19 cellular contexts compared by ENCODE assay signal in the genomic region with DNA sequence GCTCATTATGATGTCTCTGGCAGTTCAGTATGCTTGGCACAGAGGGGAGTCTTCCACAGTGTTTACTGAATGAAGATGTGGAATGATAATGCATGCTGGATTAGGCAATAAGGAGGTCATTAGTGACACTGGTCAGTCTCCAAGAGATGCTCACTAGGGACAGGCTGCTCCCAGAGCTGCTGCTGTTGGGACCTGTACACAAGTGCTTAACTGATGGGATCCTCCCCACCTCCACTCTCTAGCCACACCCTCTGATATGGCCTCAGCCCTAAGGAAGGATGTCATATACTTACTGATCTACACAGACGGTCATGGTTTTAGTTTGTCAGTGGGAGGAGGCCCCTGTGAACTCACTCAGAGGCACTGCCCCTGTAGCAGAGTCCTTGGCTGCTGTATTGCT.
DNase-seq lines count a peak whose midpoint lies in the region; ATAC-seq, FAIRE-seq and TF ChIP-seq lines count a peak whose summit lies in the region.
"Had no signal": no experiment of that assay in that cellular context is flagged by ENCODE, and none has a peak within 500 bp of the region (broad histone marks: within the 10 kb centered on the region; RNA-seq: fewer than 3 reads in every experiment).

No MANE protein-coding gene starts in this region.

- no peaks in the 10 kb centered on the region for H3K9me1 ChIP-seq in K562 (ENCODE audit: control insufficient read depth, insufficient read depth, low read length)

- peaks cover 3% of the 10 kb centered on the region for H3K27me3 Mint-ChIP-seq in stimulated activated naive CD8-positive, alpha-beta T cell treated with anti-CD3 and anti-CD28 coated beads, Interleukin-15, amount 100 ng/mL, for 72 hours
- H3K27me3 Mint-ChIP-seq: B cell; CD4-positive, alpha-beta T cell had no signal

- no peak for TF ChIP-seq POLR2A in K562 (conservative IDR thresholded peaks at IDR 0.05)
- TF ChIP-seq POLR2A in right lobe of liver (IDR thresholded peaks at IDR 0.05), result no peak

- intact Hi-C loops in K562 (cut with micrococcal nuclease) (no loop called here), mucosa of descending colon (cut with DNase I, micrococcal nuclease) (no loop called here), right lobe of liver (cut with DNase I) (no loop called here)

- H3K4me1 ChIP-seq in K562 (replicated peaks in 1 of 2; ENCODE audit: control insufficient read depth in 2 of 2, insufficient read depth in 2 of 2, low read length in 2 of 2) (peaks cover 6 to 48% of the 10 kb centered on the region in 2 experiments; a peak in 4 of 5 replicates), mucosa of descending colon (ENCODE audit: low read depth) (peaks cover 42% of the 10 kb centered on the region), right lobe of liver (peaks cover 0 to 21% (median 2%) of the 10 kb centered on the region in 4 donors)

- H3K9me3 Mint-ChIP-seq in stimulated activated naive CD8-positive, alpha-beta T cell treated with anti-CD3 and anti-CD28 coated beads, Interleukin-15, amount 100 ng/mL, for 72 hours, result no peaks in the 10 kb centered on the region
- H3K9me3 Mint-ChIP-seq: CD4-positive, alpha-beta T cell had no signal

- no peak for DNase-seq in stimulated activated naive CD8-positive, alpha-beta T cell treated with anti-CD3 and anti-CD28 coated beads, Interleukin-15, amount 100 ng/mL, for 72 hours
- no peak for DNase-seq in stimulated activated naive CD8-positive, alpha-beta T cell treated with anti-CD3 and anti-CD28 coated beads, Interleukin-15, Interleukin-2, amounts not matched to agents 100 U/mL and 50 U/mL, for 24 hours
- DNase-seq in K562 (ENCODE audit: extremely low read depth in 1 of 4, low spot score in 3 of 4) (peak; percentile 31 to 66 (median 43)), mucosa of descending colon (peak in 2 of 3 donors; percentile 43 to 68), right lobe of liver (no peak)
- DNase-seq in central memory CD4-positive, alpha-beta T cell, result no peak
- DNase-seq: C1 segment of cervical spinal cord; Calu3; CD4-positive, alpha-beta T cell; DMS 273 treated with DMSO at 0.1 percent for 48 hours; GOT3 had no signal

- no peak for TF ChIP-seq RAD21 in K562 (CRISPR knock-in tag; conservative IDR thresholded peaks at IDR 0.05 in 1 of 2, IDR thresholded peaks at IDR 0.05 in 1 of 2)

- no peaks in the 10 kb centered on the region for H3K79me2 ChIP-seq in K562 (ENCODE audit: control insufficient read depth, insufficient read depth, low read length)

- no peak for TF ChIP-seq EP300 in K562 (IDR thresholded peaks at IDR 0.05; ENCODE audit: low read length)

- no TSS peak for BruUV-seq in K562 (replicated peaks; lab: Mats Ljungman, UMichigan)

- CTCF ChIA-PET in K562 (lab: Yijun Ruan, JAX; ENCODE audit: low intra/inter-chr PET ratio), result no interaction called here

- no peak overlapping the region for H3K27ac Mint-ChIP-seq in stimulated activated naive CD8-positive, alpha-beta T cell treated with anti-CD3 and anti-CD28 coated beads, Interleukin-15, amount 100 ng/mL, for 72 hours
- H3K27ac Mint-ChIP-seq: B cell; CD4-positive, alpha-beta T cell had no signal

- H3K9me3 ChIP-seq in K562 (replicated peaks; ENCODE audit: control insufficient read depth, insufficient read depth, low read depth, low read length), result no peaks in the 10 kb centered on the region; the same call in 1 of the 2 replicates
- H3K9me3 ChIP-seq in mucosa of descending colon, result no peaks in the 10 kb centered on the region
- H3K9me3 ChIP-seq in right lobe of liver, result no peaks in the 10 kb centered on the region
- H3K9me3 ChIP-seq: HAP-1 had no signal

- peak overlapping the region; percentile 49 for H2AFZ ChIP-seq in K562 (ENCODE audit: low read depth, low read length)

- H3K4me2 ChIP-seq in K562 (ENCODE audit: insufficient read depth, low read length), result no peak overlapping the region; the same call in 1 of the 2 replicates

- no peak overlapping the region for H3K9ac ChIP-seq in K562 (ENCODE audit: insufficient read depth in 1 of 2, low read depth in 2 of 2, low read length in 2 of 2)

- WGBS in K562 (ENCODE audit: insufficient coverage, low coverage, missing lambda C conversion rate), result 0% methylated on average over 1 of the region's 1 CpG
- WGBS in right lobe of liver (ENCODE audit: insufficient coverage, low coverage, low lambda C conversion rate, missing lambda C conversion rate), result 83% methylated on average over 1 of the region's 1 CpG

- H3K36me3 ChIP-seq in K562 (ENCODE audit: control insufficient read depth, insufficient read depth, low read length) (no peaks in the 10 kb centered on the region), mucosa of descending colon (ENCODE audit: low read depth) (no peaks in the 10 kb centered on the region), right lobe of liver (no peaks in the 10 kb centered on the region)
- H3K36me3 ChIP-seq: HAP-1 had no signal

- TF ChIP-seq CTCF in K562 (IDR thresholded peaks at IDR 0.05 in 2 of 3, conservative IDR thresholded peaks at IDR 0.05 in 1 of 3; ENCODE audit: insufficient read depth in 2 of 3, low read depth in 1 of 3, low read length in 3 of 3) (no peak), mucosa of descending colon (IDR thresholded peaks at IDR 0.05) (no peak), right lobe of liver (IDR thresholded peaks at IDR 0.05) (no peak)

- peak; percentile 33 for ATAC-seq in stimulated activated naive CD8-positive, alpha-beta T cell treated with anti-CD3 and anti-CD28 coated beads, Interleukin-15, amount 100 ng/mL, for 72 hours
- ATAC-seq in stimulated activated naive CD8-positive, alpha-beta T cell treated with anti-CD3 and anti-CD28 coated beads, Interleukin-15, Interleukin-2, amounts not matched to agents 100 U/mL and 50 U/mL, for 24 hours, result no peak
- ATAC-seq in K562, result peak; percentile 82
- peak; percentile 63 for ATAC-seq in mucosa of descending colon
- ATAC-seq in right lobe of liver, result no peak
- ATAC-seq in HG03442 (IDR thresholded peaks at IDR 0.05; ENCODE audit: unreplicated experiment), result no peak
- ATAC-seq: GM12878, HepG2 had no signal

- H3K27ac ChIP-seq in K562 (ENCODE audit: extremely low read depth, low read depth, low read length), result peak overlapping the region; percentile 27; the same call in 1 of the 3 replicates
- H3K27ac ChIP-seq in right lobe of liver, result no peak overlapping the region

- H4K20me1 ChIP-seq in K562 (replicated peaks; ENCODE audit: control insufficient read depth, insufficient read depth, low read length), result no peaks in the 10 kb centered on the region

- peak; percentile 52 for FAIRE-seq in K562 (lab: Jason Lieb, UNC)
- FAIRE-seq: A204.1, GM12878, GM18507, HepG2, HTR-8/SVneo had no signal

- H3K4me3 ChIP-seq in K562 (no peak overlapping the region), mucosa of descending colon (no peak overlapping the region), right lobe of liver (no peak overlapping the region)
- H3K4me3 ChIP-seq: GM12878, HAP-1 had no signal

- no peaks in the 10 kb centered on the region for H3K27me3 ChIP-seq in K562 (ENCODE audit: control insufficient read depth in 2 of 2, insufficient read depth in 2 of 2, low read length in 2 of 2)
- H3K27me3 ChIP-seq in right lobe of liver, result no peaks in the 10 kb centered on the region

- H3K4me3 Mint-ChIP-seq in stimulated activated naive CD8-positive, alpha-beta T cell treated with anti-CD3 and anti-CD28 coated beads, Interleukin-15, amount 100 ng/mL, for 72 hours, result no peak overlapping the region
- H3K4me3 Mint-ChIP-seq: B cell; CD4-positive, alpha-beta T cell had no signal

- H3K4me1 Mint-ChIP-seq in stimulated activated naive CD8-positive, alpha-beta T cell treated with anti-CD3 and anti-CD28 coated beads, Interleukin-15, amount 100 ng/mL, for 72 hours, result peaks cover 8% of the 10 kb centered on the region

- POLR2A ChIA-PET in K562 (lab: Yijun Ruan, JAX), result no interaction called here

- in situ Hi-C loops in K562 (cut with MboI), result no loop called here

TF ChIP-seq in K562, 482 proteins besides CTCF, POLR2A, EP300 and RAD21 (continues in another document):
- TF ChIP-seq CEBPB (tag; IDR thresholded peaks at IDR 0.05) (peak; percentile 87), FOXM1 (IDR thresholded peaks at IDR 0.05; ENCODE audit: low read depth) (no peak), FOXM1 (CRISPR knock-in tag; IDR thresholded peaks at IDR 0.05; ENCODE audit: low read depth) (no peak), TRIM28 (IDR thresholded peaks at IDR 0.05) (no peak), FOXA3 (CRISPR knock-in tag; conservative IDR thresholded peaks at IDR 0.05 in 1 of 2, IDR thresholded peaks at IDR 0.05 in 1 of 2) (peak in 1 of 2 experiments; percentile 36; a peak in 1 of 4 replicates), CEBPG (CRISPR knock-in tag; IDR thresholded peaks at IDR 0.05) (peak; percentile 65; the same call in 1 of the 2 replicates), CEBPG (tag; conservative IDR thresholded peaks at IDR 0.05 in 1 of 2, IDR thresholded peaks at IDR 0.05 in 1 of 2) (peak; percentile 67 to 74), MAZ (CRISPR knock-in tag; conservative IDR thresholded peaks at IDR 0.05 in 1 of 2, IDR thresholded peaks at IDR 0.05 in 1 of 2) (no peak), FOSL1 (tag; conservative IDR thresholded peaks at IDR 0.05) (0 out of 2 replicates have a peak, but pooled peaks have one; percentile 20), RCOR1 (IDR thresholded peaks at IDR 0.05; ENCODE audit: borderline replicate concordance in 1 of 2, low read depth in 2 of 2, low read length in 2 of 2) (peak in 1 of 2 experiments; percentile 48; a peak in 1 of 4 replicates)
- TF ChIP-seq, protein P1, sequence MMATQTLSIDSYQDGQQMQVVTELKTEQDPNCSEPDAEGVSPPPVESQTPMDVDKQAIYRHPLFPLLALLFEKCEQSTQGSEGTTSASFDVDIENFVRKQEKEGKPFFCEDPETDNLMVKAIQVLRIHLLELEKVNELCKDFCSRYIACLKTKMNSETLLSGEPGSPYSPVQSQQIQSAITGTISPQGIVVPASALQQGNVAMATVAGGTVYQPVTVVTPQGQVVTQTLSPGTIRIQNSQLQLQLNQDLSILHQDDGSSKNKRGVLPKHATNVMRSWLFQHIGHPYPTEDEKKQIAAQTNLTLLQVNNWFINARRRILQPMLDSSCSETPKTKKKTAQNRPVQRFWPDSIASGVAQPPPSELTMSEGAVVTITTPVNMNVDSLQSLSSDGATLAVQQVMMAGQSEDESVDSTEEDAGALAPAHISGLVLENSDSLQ (IDR thresholded peaks at IDR 0.05), result no peak
- TF ChIP-seq, protein P2, sequence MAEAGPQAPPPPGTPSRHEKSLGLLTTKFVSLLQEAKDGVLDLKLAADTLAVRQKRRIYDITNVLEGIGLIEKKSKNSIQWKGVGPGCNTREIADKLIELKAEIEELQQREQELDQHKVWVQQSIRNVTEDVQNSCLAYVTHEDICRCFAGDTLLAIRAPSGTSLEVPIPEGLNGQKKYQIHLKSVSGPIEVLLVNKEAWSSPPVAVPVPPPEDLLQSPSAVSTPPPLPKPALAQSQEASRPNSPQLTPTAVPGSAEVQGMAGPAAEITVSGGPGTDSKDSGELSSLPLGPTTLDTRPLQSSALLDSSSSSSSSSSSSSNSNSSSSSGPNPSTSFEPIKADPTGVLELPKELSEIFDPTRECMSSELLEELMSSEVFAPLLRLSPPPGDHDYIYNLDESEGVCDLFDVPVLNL (CRISPR knock-in tag; IDR thresholded peaks at IDR 0.05; ENCODE audit: low read depth), result no peak

Comparison
In these comparisons a context has a peak if more than half of its experiments do, and no peak if none do; other contexts are left out.
1. ATAC-seq: peak in stimulated activated naive CD8-positive, alpha-beta T cell treated with anti-CD3 and anti-CD28 coated beads, Interleukin-15, amount 100 ng/mL, for 72 hours (single experiment), K562 (single experiment) and mucosa of descending colon (single experiment); none in stimulated activated naive CD8-positive, alpha-beta T cell treated with anti-CD3 and anti-CD28 coated beads, Interleukin-15, Interleukin-2, amounts not matched to agents 100 U/mL and 50 U/mL, for 24 hours (single experiment), right lobe of liver (0 of 4) and HG03442 (single experiment).
2. DNase-seq: peak in K562 (4 of 4) and mucosa of descending colon (2 of 3); none in stimulated activated naive CD8-positive, alpha-beta T cell treated with anti-CD3 and anti-CD28 coated beads, Interleukin-15, amount 100 ng/mL, for 72 hours (0 of 2), stimulated activated naive CD8-positive, alpha-beta T cell treated with anti-CD3 and anti-CD28 coated beads, Interleukin-15, Interleukin-2, amounts not matched to agents 100 U/mL and 50 U/mL, for 24 hours (single experiment), central memory CD4-positive, alpha-beta T cell (single experiment) and right lobe of liver (0 of 3).